12 cellular contexts compared by ENCODE assay signal in genomic region chr14:85607571-85608219, GRCh38.
DNase-seq lines count a peak whose midpoint lies in the region; ATAC-seq and TF ChIP-seq lines count a peak whose summit lies in the region.
"Had no signal": no experiment of that assay in that cellular context is flagged by ENCODE, and none has a peak within 500 bp of the region (broad histone marks: within the 10 kb centered on the region; RNA-seq: fewer than 3 reads in every experiment).

No MANE protein-coding gene starts in this region.

- in situ Hi-C loops in GM23248 (cut with MboI) (no loop called here), gastrocnemius medialis (cut with MboI; ENCODE audit: low sequenced_read_pairs in 4 of 4) (no loop called here)

- peaks cover 0 to 9% (median 2%) of the 10 kb centered on the region in 3 donors for H3K9me3 Mint-ChIP-seq in T-cell
- H3K9me3 Mint-ChIP-seq in activated T-helper 1 cell treated with anti-CD3 and anti-CD28 coated beads, Interleukin-12 subunit alpha, Interleukin-12 subunit beta, Interleukin-2, Interleukin-4 antibody, amounts not matched to agents 30 ng/mL and 10 ng/mL and 1 ng/mL, durations not matched to agents 14 hours and 24 hours and 36 hours: peaks cover 17% of the 10 kb centered on the region
- H3K9me3 Mint-ChIP-seq: neural crest cell had no signal

- no peaks in the 10 kb centered on the region for H3K36me3 Mint-ChIP-seq in T-cell
- no peaks in the 10 kb centered on the region for H3K36me3 Mint-ChIP-seq in activated T-helper 1 cell treated with anti-CD3 and anti-CD28 coated beads, Interleukin-12 subunit alpha, Interleukin-12 subunit beta, Interleukin-2, Interleukin-4 antibody, amounts not matched to agents 30 ng/mL and 10 ng/mL and 1 ng/mL, durations not matched to agents 14 hours and 24 hours and 36 hours (ENCODE audit: low read depth)

- CTCF ChIA-PET in T-cell (lab: Charles Lee): no interaction called here

- no peak overlapping the region for H3K4me3 Mint-ChIP-seq in T-cell
- no peak overlapping the region for H3K4me3 Mint-ChIP-seq in activated T-helper 1 cell treated with anti-CD3 and anti-CD28 coated beads, Interleukin-12 subunit alpha, Interleukin-12 subunit beta, Interleukin-2, Interleukin-4 antibody, amounts not matched to agents 30 ng/mL and 10 ng/mL and 1 ng/mL, durations not matched to agents 14 hours and 24 hours and 36 hours
- H3K4me3 Mint-ChIP-seq: activated T-cell treated with anti-CD3 and anti-CD28 coated beads, Interleukin-2, amount 50 U/mL, for 24 hours; neural crest cell had no signal

- H3K27me3 ChIP-seq in GM23248 (replicated peaks; ENCODE audit: insufficient read depth) (no peaks in the 10 kb centered on the region), gastrocnemius medialis (no peaks in the 10 kb centered on the region)
- H3K27me3 ChIP-seq: colonic mucosa had no signal

- peak overlapping the region; percentile 38; the same call in 1 of the 2 replicates for H3K4me3 ChIP-seq in GM23248
- no peak overlapping the region for H3K4me3 ChIP-seq in gastrocnemius medialis
- H3K4me3 ChIP-seq: colonic mucosa had no signal

- H4K20me1 ChIP-seq in GM23248 (ENCODE audit: insufficient read depth): no peaks in the 10 kb centered on the region

- no peak for TF ChIP-seq POLR2A in gastrocnemius medialis (IDR thresholded peaks at IDR 0.05)

- intact Hi-C loops in gastrocnemius medialis (cut with DNase I; ENCODE audit: low total_unique reads): no loop called here
- intact Hi-C loops in activated T-helper 1 cell treated with anti-CD3 and anti-CD28 coated beads, Interleukin-12 subunit alpha, Interleukin-12 subunit beta, Interleukin-2, Interleukin-4 antibody, amounts not matched to agents 30 ng/mL and 10 ng/mL and 1 ng/mL, durations not matched to agents 14 hours and 24 hours and 36 hours (cut with micrococcal nuclease): no loop called here

- H2AFZ ChIP-seq in GM23248: no peak overlapping the region

- H3F3A ChIP-seq in GM23248 (ENCODE audit: insufficient read depth): peaks cover 44% of the 10 kb centered on the region

- 1 to 3% methylated on average over 4 of the region's 4 CpGs for WGBS in GM23248 (ENCODE audit: low coverage in 1 of 2, low lambda C conversion rate in 2 of 2, missing lambda C conversion rate in 2 of 2), 2 experiments

- H3K27ac Mint-ChIP-seq in T-cell: no peak overlapping the region
- H3K27ac Mint-ChIP-seq in activated T-helper 1 cell treated with anti-CD3 and anti-CD28 coated beads, Interleukin-12 subunit alpha, Interleukin-12 subunit beta, Interleukin-2, Interleukin-4 antibody, amounts not matched to agents 30 ng/mL and 10 ng/mL and 1 ng/mL, durations not matched to agents 14 hours and 24 hours and 36 hours: no peak overlapping the region
- H3K27ac Mint-ChIP-seq: activated T-cell treated with anti-CD3 and anti-CD28 coated beads, Interleukin-2, amount 50 U/mL, for 24 hours had no signal

- H3K79me2 ChIP-seq in GM23248 (ENCODE audit: insufficient read depth): peaks cover 48% of the 10 kb centered on the region

- TF ChIP-seq CTCF in gastrocnemius medialis (IDR thresholded peaks at IDR 0.05 in 4 of 5, conservative IDR thresholded peaks at IDR 0.05 in 1 of 5): no peak

- peak overlapping the region; percentile 84 for H3K27ac ChIP-seq in GM23248
- peak overlapping the region; percentile 15 to 72 (median 48) for H3K27ac ChIP-seq in gastrocnemius medialis
- H3K27ac ChIP-seq: colonic mucosa had no signal

- no peaks in the 10 kb centered on the region for H3K27me3 Mint-ChIP-seq in T-cell
- H3K27me3 Mint-ChIP-seq in activated T-helper 1 cell treated with anti-CD3 and anti-CD28 coated beads, Interleukin-12 subunit alpha, Interleukin-12 subunit beta, Interleukin-2, Interleukin-4 antibody, amounts not matched to agents 30 ng/mL and 10 ng/mL and 1 ng/mL, durations not matched to agents 14 hours and 24 hours and 36 hours (ENCODE audit: insufficient read depth): no peaks in the 10 kb centered on the region
- H3K27me3 Mint-ChIP-seq: activated T-cell treated with anti-CD3 and anti-CD28 coated beads, Interleukin-2, amount 50 U/mL, for 24 hours had no signal

- H3K9me2 ChIP-seq in GM23248 (ENCODE audit: insufficient read depth): no peaks in the 10 kb centered on the region

- DNase-seq in GM23248 (peak; percentile 94), SIG-M5 treated with dmso at 0.1 percent for 504 hours (lab: John Stamatoyannopoulos, UW; ENCODE audit: unreplicated experiment) (peak; percentile 89), fibroblast of peridontal ligament (ENCODE audit: extremely low read depth) (peak; percentile 88), gastrocnemius medialis (no peak), T-cell (no peak), medulla oblongata (ENCODE audit: extremely low spot score) (no peak)
- DNase-seq in activated T-helper 1 cell treated with anti-CD3 and anti-CD28 coated beads, Interleukin-12 subunit alpha, Interleukin-12 subunit beta, Interleukin-2, Interleukin-4 antibody, amounts not matched to agents 30 ng/mL and 10 ng/mL and 1 ng/mL, durations not matched to agents 14 hours and 24 hours and 36 hours (ENCODE audit: low spot score): no peak
- no peak for DNase-seq in activated effector memory CD4-positive, alpha-beta T cell treated with anti-CD3 and anti-CD28 coated beads, Interleukin-2, amount 50 U/mL, for 16 hours
- DNase-seq: activated T-cell treated with anti-CD3 and anti-CD28 coated beads, Interleukin-2, amount 50 U/mL, for 24 hours; colonic mucosa; DMS 273 treated with DMSO at 0.1 percent for 48 hours had no signal

- no peaks in the 10 kb centered on the region for H3K4me1 Mint-ChIP-seq in T-cell
- no peaks in the 10 kb centered on the region for H3K4me1 Mint-ChIP-seq in activated T-helper 1 cell treated with anti-CD3 and anti-CD28 coated beads, Interleukin-12 subunit alpha, Interleukin-12 subunit beta, Interleukin-2, Interleukin-4 antibody, amounts not matched to agents 30 ng/mL and 10 ng/mL and 1 ng/mL, durations not matched to agents 14 hours and 24 hours and 36 hours (ENCODE audit: low read depth)

- POLR2A ChIA-PET in T-cell (lab: Charles Lee): no interaction called here

- ATAC-seq in gastrocnemius medialis (peak; percentile 69 to 74), T-cell (replicated peaks in 1 of 4) (no peak)

- peaks cover 21% of the 10 kb centered on the region for H3K4me1 ChIP-seq in GM23248 (ENCODE audit: insufficient read depth)
- H3K4me1 ChIP-seq in gastrocnemius medialis: peaks cover 8% of the 10 kb centered on the region in 2 donors
- H3K4me1 ChIP-seq: colonic mucosa had no signal

- peak overlapping the region; percentile 67 for H3K4me2 ChIP-seq in GM23248 (ENCODE audit: unreplicated experiment)

- 0 out of 2 replicates have a peak, but pooled peaks cover 4% of the 10 kb centered on the region for H3K36me3 ChIP-seq in GM23248 (ENCODE audit: low read depth)
- no peaks in the 10 kb centered on the region for H3K36me3 ChIP-seq in gastrocnemius medialis
- H3K36me3 ChIP-seq: colonic mucosa had no signal

- peak overlapping the region; percentile 41 for H3K9ac ChIP-seq in GM23248

- H3K9me3 ChIP-seq in GM23248 (ENCODE audit: low read depth) (no peaks in the 10 kb centered on the region), gastrocnemius medialis (no peaks in the 10 kb centered on the region)
- H3K9me3 ChIP-seq: colonic mucosa had no signal

Comparison
In these comparisons a context has a peak if more than half of its experiments do, and no peak if none do; other contexts are left out.
1. DNase-seq: peak in GM23248 (single experiment), SIG-M5 treated with dmso at 0.1 percent for 504 hours (single experiment) and fibroblast of peridontal ligament (single experiment); none in gastrocnemius medialis (0 of 2), T-cell (0 of 34), medulla oblongata (single experiment), activated T-helper 1 cell treated with anti-CD3 and anti-CD28 coated beads, Interleukin-12 subunit alpha, Interleukin-12 subunit beta, Interleukin-2, Interleukin-4 antibody, amounts not matched to agents 30 ng/mL and 10 ng/mL and 1 ng/mL, durations not matched to agents 14 hours and 24 hours and 36 hours (single experiment) and activated effector memory CD4-positive, alpha-beta T cell treated with anti-CD3 and anti-CD28 coated beads, Interleukin-2, amount 50 U/mL, for 16 hours (single experiment).
2. ATAC-seq: peak in gastrocnemius medialis (2 of 2); none in T-cell (0 of 4).